Comparison of ENCODE assay signal across 8 cellular contexts in the genomic region with DNA sequence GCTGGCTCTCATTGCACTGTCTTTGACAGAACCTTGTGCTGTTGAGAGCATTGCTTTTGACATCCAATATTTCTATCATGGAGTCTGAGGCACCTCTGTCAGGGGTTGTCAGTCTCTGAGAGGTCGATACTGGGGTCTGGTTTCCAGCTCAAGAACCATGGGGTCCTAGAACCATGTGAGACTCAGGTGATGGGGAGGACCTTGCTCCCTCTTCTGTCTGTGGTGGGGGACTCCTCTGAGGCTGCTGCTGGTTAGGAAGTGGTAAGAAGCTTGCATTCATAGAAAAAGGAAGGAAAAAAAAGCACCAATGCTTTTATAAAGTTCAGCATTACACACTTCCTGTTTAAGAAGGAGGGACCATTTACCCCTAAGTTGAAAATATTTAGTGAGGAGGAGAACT.
DNase-seq lines count a peak whose midpoint lies in the region; ATAC-seq and FAIRE-seq lines count a peak whose summit lies in the region.
"Had no signal": no experiment of that assay in that cellular context is flagged by ENCODE, and none has a peak within 500 bp of the region (broad histone marks: within the 10 kb centered on the region; RNA-seq: fewer than 3 reads in every experiment).

No MANE protein-coding gene starts in this region.

- DNase-seq in KBM-7 (peak; percentile 83), SKM-1 (lab: John Stamatoyannopoulos, UW; ENCODE audit: unreplicated experiment) (peak; percentile 51), small intestine (peak; percentile 58), A172 (ENCODE audit: low spot score) (no peak), GOT3 (lab: John Stamatoyannopoulos, UW) (no peak)
- DNase-seq in activated effector memory CD4-positive, alpha-beta T cell treated with Interleukin-2 at 50 U/mL for 16 hours: peak; percentile 32
- DNase-seq: body of pancreas had no signal

- H3K4me1 ChIP-seq in small intestine (ENCODE audit: control insufficient read depth in 2 of 2, insufficient read depth in 1 of 2, low read depth in 1 of 2, low read length in 1 of 2): peaks cover 2 to 3% of the 10 kb centered on the region in 2 donors

- no peaks in the 10 kb centered on the region for H3K9me3 ChIP-seq in small intestine (ENCODE audit: control insufficient read depth, low read depth)
- H3K9me3 ChIP-seq: body of pancreas had no signal

- H3K27me3 ChIP-seq in small intestine (ENCODE audit: control insufficient read depth in 2 of 2, insufficient read depth in 2 of 2, low read length in 2 of 2): no peaks in the 10 kb centered on the region
- H3K27me3 ChIP-seq: body of pancreas had no signal

- no peak overlapping the region for H3K4me3 ChIP-seq in small intestine (ENCODE audit: low read depth in 1 of 2, low read length in 2 of 2)
- H3K4me3 ChIP-seq: body of pancreas had no signal

- in situ Hi-C loops in KBM-7 (cut with MboI; ENCODE audit: low pct_unique_long_range_greater_than_20kb, low sequenced_read_pairs): no loop called here

- WGBS in small intestine, 3 donors: 75 to 79% (median 77%) methylated on average over 1 of the region's 1 CpG

- H3K27ac ChIP-seq in small intestine (ENCODE audit: low read depth in 1 of 2, low read length in 1 of 2): peak overlapping the region in 1 of 2 donors; percentile 2
- H3K27ac ChIP-seq: body of pancreas had no signal

- FAIRE-seq in small intestine (lab: Jason Lieb, UNC): no peak

- ATAC-seq in HG02840 (IDR thresholded peaks at IDR 0.05; ENCODE audit: low FRiP score, unreplicated experiment): no peak
- ATAC-seq: body of pancreas had no signal

- no peaks in the 10 kb centered on the region for H3K36me3 ChIP-seq in small intestine (ENCODE audit: control insufficient read depth in 2 of 2, insufficient read depth in 2 of 2, low read length in 2 of 2)

Comparison
In these comparisons a context has a peak if more than half of its experiments do, and no peak if none do; other contexts are left out.
1. DNase-seq: peak in KBM-7 (single experiment), SKM-1 (single experiment), activated effector memory CD4-positive, alpha-beta T cell treated with Interleukin-2 at 50 U/mL for 16 hours (single experiment) and small intestine (single experiment); none in A172 (single experiment) and GOT3 (single experiment).